Comparison of ENCODE assay signal across 10 cellular contexts in genomic region chr3:152314677-152315353, GRCh38. TPM values are rescaled to one million over a fixed set of nuclear protein-coding genes. Genes with fewer than 3 reads are reported as not detected.
A peak's percentile ranks its signal among the peaks of the same experiment; 100 is the strongest.
DNase-seq lines count a peak whose midpoint lies in the region; ATAC-seq and TF ChIP-seq lines count a peak whose summit lies in the region.
"Had no signal": no experiment of that assay in that cellular context is flagged by ENCODE, and none has a peak within 500 bp of the region (broad histone marks: within the 10 kb centered on the region; RNA-seq: fewer than 3 reads in every experiment).

No MANE protein-coding gene starts in this region.

- no peak for TF ChIP-seq POLR2A in heart left ventricle (IDR thresholded peaks at IDR 0.05)
- no peak for TF ChIP-seq POLR2A in gastrocnemius medialis (IDR thresholded peaks at IDR 0.05)

- H3K4me1 ChIP-seq in GM23248 (ENCODE audit: insufficient read depth) (peaks cover 61% of the 10 kb centered on the region), heart left ventricle (peaks cover 9 to 85% (median 54%) of the 10 kb centered on the region in 12 donors), gastrocnemius medialis (peaks cover 76 to 86% of the 10 kb centered on the region in 2 donors)

- DNase-seq in GM23248 (no peak), T-helper 17 cell (no peak), heart left ventricle (no peak), gastrocnemius medialis (no peak), type B pancreatic cell (ENCODE audit: extremely low spot score, unreplicated experiment) (no peak), NCI-H2196 (lab: John Stamatoyannopoulos, UW; ENCODE audit: unreplicated experiment) (no peak)
- DNase-seq: brain microvascular endothelial cell, DMS79, SHP77 had no signal

- peaks cover 3% of the 10 kb centered on the region for H3K36me3 Mint-ChIP-seq in T-helper 17 cell (ENCODE audit: low read depth)
- peaks cover 12% of the 10 kb centered on the region for H3K36me3 Mint-ChIP-seq in type B pancreatic cell

- H2AFZ ChIP-seq in GM23248, result no peak overlapping the region

- peaks cover 95% of the 10 kb centered on the region for H3K79me2 ChIP-seq in GM23248 (ENCODE audit: insufficient read depth)

- in situ Hi-C loops in GM23248 (cut with MboI) (no loop called here), gastrocnemius medialis (cut with MboI; ENCODE audit: low sequenced_read_pairs in 4 of 4) (no loop called here)

- H3K27ac ChIP-seq in GM23248 (0 out of 2 replicates have a peak overlapping the region, but pooled peaks have one; percentile 10), heart left ventricle (peak overlapping the region; percentile 1 to 78 (median 48)), gastrocnemius medialis (peak overlapping the region; percentile 75 to 95 (median 92))
- H3K27ac ChIP-seq: brain microvascular endothelial cell had no signal

- TF ChIP-seq CTCF in heart left ventricle (IDR thresholded peaks at IDR 0.05) (no peak), gastrocnemius medialis (IDR thresholded peaks at IDR 0.05 in 4 of 5, conservative IDR thresholded peaks at IDR 0.05 in 1 of 5) (no peak), type B pancreatic cell (conservative IDR thresholded peaks at IDR 0.05) (no peak)

- H4K20me1 ChIP-seq in GM23248 (ENCODE audit: insufficient read depth), result peaks cover 4% of the 10 kb centered on the region; the same call in 1 of the 2 replicates

- no peaks in the 10 kb centered on the region for H3K9me2 ChIP-seq in GM23248 (ENCODE audit: insufficient read depth)

- H3K27me3 ChIP-seq in GM23248 (replicated peaks; ENCODE audit: insufficient read depth) (no peaks in the 10 kb centered on the region), heart left ventricle (no peaks in the 10 kb centered on the region), gastrocnemius medialis (no peaks in the 10 kb centered on the region)
- H3K27me3 ChIP-seq: brain microvascular endothelial cell had no signal

- H3K4me2 ChIP-seq in GM23248 (ENCODE audit: unreplicated experiment), result no peak overlapping the region

- H3K27me3 Mint-ChIP-seq in T-helper 17 cell (no peaks in the 10 kb centered on the region), type B pancreatic cell (no peaks in the 10 kb centered on the region)

- H3K27ac Mint-ChIP-seq in T-helper 17 cell (peak overlapping the region; percentile 94), type B pancreatic cell (no peak overlapping the region)

- H3K4me1 Mint-ChIP-seq in T-helper 17 cell (peaks cover 46% of the 10 kb centered on the region), type B pancreatic cell (ENCODE audit: unreplicated experiment) (peaks cover 28% of the 10 kb centered on the region)

- no peak for ATAC-seq in T-helper 17 cell
- ATAC-seq in heart left ventricle, result peak; percentile 13 to 64 (median 55)
- peak; percentile 82 to 85 for ATAC-seq in gastrocnemius medialis
- no peak for ATAC-seq in GM19023 (IDR thresholded peaks at IDR 0.05; ENCODE audit: unreplicated experiment)

- H3K9me3 ChIP-seq in GM23248 (ENCODE audit: low read depth) (no peaks in the 10 kb centered on the region), T-helper 17 cell (ENCODE audit: control insufficient read depth, low read length, poor library complexity, severe bottlenecking) (no peaks in the 10 kb centered on the region), heart left ventricle (no peaks in the 10 kb centered on the region), gastrocnemius medialis (no peaks in the 10 kb centered on the region)

- intact Hi-C loops in heart left ventricle (cut with DNase I) (loop anchor here in 1 of 10 donors (1.0 kb wide), 1 partner anchor 10 kb away; no protein-coding TSS in a partner anchor), gastrocnemius medialis (cut with DNase I; ENCODE audit: low total_unique reads) (loop anchor here (5.0 kb wide), 1 partner anchor 48 kb away; the partner anchor contains the start of gene MBNL1)

- H3K4me3 Mint-ChIP-seq in T-helper 17 cell, result peak overlapping the region; percentile 65
- no peak overlapping the region for H3K4me3 Mint-ChIP-seq in type B pancreatic cell

- no peak overlapping the region for H3K9ac ChIP-seq in GM23248

- H3K9me3 Mint-ChIP-seq in type B pancreatic cell, result no peaks in the 10 kb centered on the region

- H3K36me3 ChIP-seq in GM23248 (ENCODE audit: low read depth), result 0 out of 2 replicates have a peak, but pooled peaks cover 8% of the 10 kb centered on the region
- peaks cover 0 to under 1% (median 0%) of the 10 kb centered on the region in 9 donors for H3K36me3 ChIP-seq in heart left ventricle
- H3K36me3 ChIP-seq in gastrocnemius medialis, result no peaks in the 10 kb centered on the region
- H3K36me3 ChIP-seq: brain microvascular endothelial cell had no signal

- 73 to 78% methylated on average over 3 of the region's 3 CpGs for WGBS in GM23248 (ENCODE audit: low coverage in 1 of 2, low lambda C conversion rate in 2 of 2, missing lambda C conversion rate in 2 of 2), 2 experiments
- WGBS in heart left ventricle, 4 donors, result 64 to 78% (median 68%) methylated on average over 3 of the region's 3 CpGs

- peaks cover 42% of the 10 kb centered on the region for H3F3A ChIP-seq in GM23248 (ENCODE audit: insufficient read depth)

- no peak overlapping the region for H3K4me3 ChIP-seq in GM23248
- no peak overlapping the region for H3K4me3 ChIP-seq in heart left ventricle
- peak overlapping the region; percentile 8 to 40 (median 21) for H3K4me3 ChIP-seq in gastrocnemius medialis

RNA-seq across cellular contexts. Expression of gene MBNL1, which starts 46.1 kb away (rescaled TPM):
- total RNA-seq in GM23248 (2014; rRNA removed; shearing (Covaris generic)), result 251 and 262 TPM in 2 replicates
- 81.7 and 89.5 TPM in 2 replicates for polyA plus RNA-seq in GM23248 (2016; fragmentation: Nextera tagmentation; extraction: Ambion mirVana)
- 100 to 1,000 TPM; 641 to 725 TPM for total RNA-seq in T-helper 17 cell
- total RNA-seq in heart left ventricle, result 100 to 1,000 TPM; 156 to 416 (median 193) TPM
- polyA plus RNA-seq in heart left ventricle, result 10 to 100 TPM; 46.8 to 64.7 TPM
- total RNA-seq in gastrocnemius medialis, result 100 to 1,000 TPM; 519 to 597 (median 557) TPM
- total RNA-seq in type B pancreatic cell (ENCODE audit: low replicate concordance), result 61.2 and 69.4 TPM in 2 replicates

Comparison
In these comparisons a context has a peak if more than half of its experiments do, and no peak if none do; other contexts are left out.
1. H3K27ac ChIP-seq: peak in every context shown above with its lines; median percentile 92 in gastrocnemius medialis; 48 in heart left ventricle; 10 in GM23248.
2. H3K4me3 ChIP-seq: peak in gastrocnemius medialis (4 of 4); none in GM23248 (single experiment) and heart left ventricle (0 of 12).
3. ATAC-seq: peak in heart left ventricle (4 of 4) and gastrocnemius medialis (2 of 2); none in T-helper 17 cell (single experiment) and GM19023 (single experiment).